ENCODE assay signal across 1 cellular context in the genomic region with DNA sequence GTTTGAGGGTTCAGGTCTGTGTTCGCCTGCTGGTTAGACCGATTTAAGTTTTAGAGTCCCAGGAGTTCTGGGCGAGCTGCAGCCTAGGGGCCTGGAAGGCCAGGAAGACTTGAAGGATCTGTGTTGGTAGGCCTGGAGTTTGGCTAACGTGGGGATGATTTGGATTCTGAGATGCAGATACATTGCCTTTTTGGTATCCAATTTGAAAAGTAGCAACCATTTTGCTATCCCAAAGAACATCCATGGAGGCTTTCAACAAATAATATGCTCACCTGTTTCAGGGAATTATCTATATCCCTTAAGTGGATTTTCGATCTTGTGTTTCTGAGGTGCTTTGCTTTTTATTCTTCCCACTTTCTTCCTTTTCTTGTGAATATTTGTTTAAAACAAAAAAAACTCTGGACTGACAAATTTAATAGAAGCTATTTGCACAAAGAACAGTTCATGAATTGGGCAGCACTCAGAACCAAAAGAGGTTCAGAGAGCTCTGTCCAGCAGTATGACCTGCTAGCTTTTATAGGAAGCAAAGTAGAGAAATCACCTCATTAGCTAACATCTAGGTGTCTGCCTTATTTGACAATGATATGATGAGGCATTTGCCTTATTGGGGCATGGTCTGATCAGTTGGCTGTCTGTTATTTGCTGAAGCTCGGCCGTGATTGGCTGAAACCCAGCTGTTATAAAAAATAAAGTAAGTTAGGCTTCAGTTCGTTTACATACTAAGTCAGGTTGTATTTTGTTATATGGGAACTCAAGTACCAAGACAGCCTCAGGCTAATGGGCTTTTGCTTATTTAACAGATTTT.
TF ChIP-seq lines count a peak whose summit lies in the region.

No MANE protein-coding gene starts in this region.

TF ChIP-seq in K562, 482 proteins besides CTCF, POLR2A, EP300 and RAD21 (continued from another document and continues in another):
- TF ChIP-seq RREB1 (CRISPR knock-in tag; IDR thresholded peaks at IDR 0.05) (no peak), ZNF124 (CRISPR knock-in tag; IDR thresholded peaks at IDR 0.05) (no peak), GABPB2 (CRISPR knock-in tag; conservative IDR thresholded peaks at IDR 0.05) (no peak), RB1 (IDR thresholded peaks at IDR 0.05; ENCODE audit: low read depth) (0 out of 2 replicates have a peak, but pooled peaks have one; percentile 1), ZNF57 (CRISPR knock-in tag; IDR thresholded peaks at IDR 0.05) (no peak), TAF15 (IDR thresholded peaks at IDR 0.05; ENCODE audit: low read depth, low read length) (no peak), NBN (IDR thresholded peaks at IDR 0.05; ENCODE audit: low read depth) (peak; percentile 65; the same call in 1 of the 2 replicates), DNMT1 (IDR thresholded peaks at IDR 0.05) (0 out of 2 replicates have a peak, but pooled peaks have one; percentile 5), FOSL1 (tag; conservative IDR thresholded peaks at IDR 0.05) (peak; percentile 19; the same call in 1 of the 2 replicates), CBX3 (IDR thresholded peaks at IDR 0.05; ENCODE audit: borderline replicate concordance in 1 of 2, low read length in 2 of 2) (peak in 1 of 2 experiments; percentile 3; a peak in 1 of 3 replicates), CBFA2T3 (IDR thresholded peaks at IDR 0.05) (no peak), ZNF232 (CRISPR knock-in tag; IDR thresholded peaks at IDR 0.05) (no peak), SMAD4 (CRISPR knock-in tag; conservative IDR thresholded peaks at IDR 0.05) (0 out of 2 replicates have a peak, but pooled peaks have one; percentile 4), SMARCE1 (IDR thresholded peaks at IDR 0.05) (peak; percentile 19; the same call in 1 of the 2 replicates), TAF7 (tag; IDR thresholded peaks at IDR 0.05) (peak; percentile 31; the same call in 1 of the 2 replicates), MEF2D (tag; conservative IDR thresholded peaks at IDR 0.05; ENCODE audit: low read depth) (no peak), SREBF2 (CRISPR knock-in tag; IDR thresholded peaks at IDR 0.05) (no peak), ZNF3 (CRISPR knock-in tag; IDR thresholded peaks at IDR 0.05) (no peak), ARNT (IDR thresholded peaks at IDR 0.05) (0 out of 4 replicates have a peak, but pooled peaks of 1 of the 2 experiments have one; percentile 49), CC2D1A (IDR thresholded peaks at IDR 0.05) (0 out of 2 replicates have a peak, but pooled peaks have one; percentile 37), CREB3 (tag; conservative IDR thresholded peaks at IDR 0.05; ENCODE audit: low read depth) (no peak), ELK3 (CRISPR knock-in tag; IDR thresholded peaks at IDR 0.05) (no peak), ESRRA (IDR thresholded peaks at IDR 0.05; ENCODE audit: borderline replicate concordance, low read depth) (no peak), POU5F1 (IDR thresholded peaks at IDR 0.05; ENCODE audit: borderline replicate concordance, low read depth, low read length, partially characterized antibody) (no peak)
- TF ChIP-seq, protein P1, sequence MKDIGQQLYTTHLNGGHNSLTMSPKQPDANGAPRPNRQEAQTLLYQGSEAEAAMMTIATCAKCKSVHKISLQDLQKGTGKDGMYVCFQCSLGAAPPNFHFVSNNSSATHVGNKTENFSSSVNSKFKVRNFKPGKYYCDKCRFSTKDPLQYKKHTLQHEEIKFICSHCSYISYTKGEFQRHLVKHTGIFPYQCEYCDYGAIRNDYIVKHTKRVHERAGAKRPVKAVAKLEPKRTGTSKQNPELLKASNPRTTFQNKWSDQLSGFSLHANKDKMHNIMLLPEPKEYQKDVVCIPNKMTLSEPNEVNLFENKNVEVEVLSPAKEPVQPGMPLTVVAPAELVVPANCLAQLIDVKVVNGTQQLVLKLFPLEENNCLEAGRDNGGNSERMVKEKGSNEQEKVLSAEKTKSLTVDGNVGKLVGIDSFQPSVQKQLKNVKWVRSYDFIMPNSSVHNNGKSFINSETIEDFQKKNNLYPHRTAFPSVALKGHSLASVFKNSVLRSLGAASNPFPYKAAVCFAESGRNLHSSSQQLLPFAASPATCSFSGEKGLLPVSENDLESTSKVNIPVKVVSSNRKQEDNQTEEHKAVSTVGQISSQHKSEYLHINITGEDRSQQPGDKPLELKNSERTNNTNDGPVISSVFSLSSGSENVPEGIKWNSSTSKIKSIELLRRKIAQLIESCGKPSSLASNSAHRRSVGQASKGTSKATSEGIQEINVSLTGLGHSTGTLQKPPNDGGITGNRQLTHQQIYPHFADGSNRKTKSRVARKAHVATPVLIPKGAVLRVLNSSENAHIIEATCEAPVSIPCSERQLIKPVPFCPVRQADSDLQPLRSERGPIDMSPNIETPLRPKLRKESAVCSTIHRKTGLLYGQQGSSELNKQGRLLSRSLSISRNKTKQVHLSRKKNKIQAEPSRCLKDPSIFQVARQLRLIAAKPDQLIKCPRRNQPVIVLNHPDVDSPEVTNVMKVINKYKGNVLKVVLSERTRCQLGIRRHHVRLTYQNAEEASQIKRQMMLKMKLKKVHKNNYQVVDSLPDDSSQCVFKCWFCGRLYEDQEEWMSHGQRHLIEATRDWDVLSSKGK (CRISPR knock-in tag; IDR thresholded peaks at IDR 0.05) = 0 out of 2 replicates have a peak, but pooled peaks have one; percentile 16
- TF ChIP-seq, protein P2, sequence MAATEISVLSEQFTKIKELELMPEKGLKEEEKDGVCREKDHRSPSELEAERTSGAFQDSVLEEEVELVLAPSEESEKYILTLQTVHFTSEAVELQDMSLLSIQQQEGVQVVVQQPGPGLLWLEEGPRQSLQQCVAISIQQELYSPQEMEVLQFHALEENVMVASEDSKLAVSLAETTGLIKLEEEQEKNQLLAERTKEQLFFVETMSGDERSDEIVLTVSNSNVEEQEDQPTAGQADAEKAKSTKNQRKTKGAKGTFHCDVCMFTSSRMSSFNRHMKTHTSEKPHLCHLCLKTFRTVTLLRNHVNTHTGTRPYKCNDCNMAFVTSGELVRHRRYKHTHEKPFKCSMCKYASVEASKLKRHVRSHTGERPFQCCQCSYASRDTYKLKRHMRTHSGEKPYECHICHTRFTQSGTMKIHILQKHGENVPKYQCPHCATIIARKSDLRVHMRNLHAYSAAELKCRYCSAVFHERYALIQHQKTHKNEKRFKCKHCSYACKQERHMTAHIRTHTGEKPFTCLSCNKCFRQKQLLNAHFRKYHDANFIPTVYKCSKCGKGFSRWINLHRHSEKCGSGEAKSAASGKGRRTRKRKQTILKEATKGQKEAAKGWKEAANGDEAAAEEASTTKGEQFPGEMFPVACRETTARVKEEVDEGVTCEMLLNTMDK (IDR thresholded peaks at IDR 0.05; ENCODE audit: borderline replicate concordance, insufficient read depth, low read depth, low read length, poor library complexity, severe bottlenecking) = no peak
- TF ChIP-seq, protein P3, sequence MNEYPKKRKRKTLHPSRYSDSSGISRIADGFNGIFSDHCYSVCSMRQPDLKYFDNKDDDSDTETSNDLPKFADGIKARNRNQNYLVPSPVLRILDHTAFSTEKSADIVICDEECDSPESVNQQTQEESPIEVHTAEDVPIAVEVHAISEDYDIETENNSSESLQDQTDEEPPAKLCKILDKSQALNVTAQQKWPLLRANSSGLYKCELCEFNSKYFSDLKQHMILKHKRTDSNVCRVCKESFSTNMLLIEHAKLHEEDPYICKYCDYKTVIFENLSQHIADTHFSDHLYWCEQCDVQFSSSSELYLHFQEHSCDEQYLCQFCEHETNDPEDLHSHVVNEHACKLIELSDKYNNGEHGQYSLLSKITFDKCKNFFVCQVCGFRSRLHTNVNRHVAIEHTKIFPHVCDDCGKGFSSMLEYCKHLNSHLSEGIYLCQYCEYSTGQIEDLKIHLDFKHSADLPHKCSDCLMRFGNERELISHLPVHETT (CRISPR knock-in tag; conservative IDR thresholded peaks at IDR 0.05 in 1 of 2, IDR thresholded peaks at IDR 0.05 in 1 of 2) = peak in 1 of 2 experiments; percentile 47; a peak in 1 of 4 replicates
